ENCODE assay signal across 9 cellular contexts in the genomic region with DNA sequence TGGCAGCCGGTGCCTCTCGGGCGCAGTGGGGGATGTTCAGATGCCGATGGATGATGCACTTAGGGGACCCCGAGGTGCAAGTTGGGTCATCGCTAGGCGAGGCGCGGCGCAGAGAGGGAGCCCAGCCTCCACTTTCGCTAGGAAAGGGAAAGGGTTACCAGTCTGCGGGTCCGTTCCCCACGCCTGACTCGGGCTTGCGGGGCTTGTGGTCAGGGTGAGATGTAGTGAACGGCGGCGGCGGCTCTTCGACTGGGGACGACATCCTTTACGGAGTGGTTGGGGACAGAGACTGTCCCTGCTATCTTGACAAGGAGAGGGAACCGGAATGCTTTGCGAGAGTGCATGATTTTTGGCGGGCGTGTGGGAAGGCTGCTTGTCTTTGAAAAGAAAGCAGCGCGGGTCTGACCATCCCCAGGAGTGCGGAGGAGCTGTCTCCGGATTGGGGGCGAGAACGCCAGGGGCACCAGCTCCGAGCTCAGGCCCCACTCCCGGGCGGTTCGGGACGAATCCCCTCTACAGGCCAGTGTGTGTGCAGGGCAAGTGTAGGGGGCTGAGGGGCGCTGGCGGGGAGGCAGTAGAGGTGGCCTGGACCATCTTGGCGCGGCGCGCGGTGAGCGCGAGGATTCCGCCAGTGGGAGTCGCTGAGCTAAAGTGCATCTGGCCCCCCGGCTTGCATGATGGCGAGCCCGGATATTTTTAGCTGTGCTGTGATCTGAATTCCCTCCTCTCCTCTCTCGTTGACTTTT. TPM values are rescaled to one million over a fixed set of nuclear protein-coding genes. Genes with fewer than 3 reads are reported as not detected.
DNase-seq lines count a peak whose midpoint lies in the region; ATAC-seq and TF ChIP-seq lines count a peak whose summit lies in the region.
"Had no signal": no experiment of that assay in that cellular context is flagged by ENCODE, and none has a peak within 500 bp of the region (broad histone marks: within the 10 kb centered on the region; RNA-seq: fewer than 3 reads in every experiment).

No MANE protein-coding gene starts in this region.

- ATAC-seq in GM21390 (IDR thresholded peaks at IDR 0.05; ENCODE audit: unreplicated experiment) (no peak), GM21526 (IDR thresholded peaks at IDR 0.05; ENCODE audit: low FRiP score, unreplicated experiment) (no peak)
- ATAC-seq: GM12878 had no signal

- WGBS in esophagus muscularis mucosa = 5% methylated on average over 33 of the region's 53 CpGs

- no peaks in the 10 kb centered on the region for H4K20me1 ChIP-seq in neural progenitor cell (ENCODE audit: low read depth)

- peaks cover 55% of the 10 kb centered on the region for H3F3A ChIP-seq in neural progenitor cell (ENCODE audit: low read depth)

- H3K27me3 Mint-ChIP-seq in neural progenitor cell (ENCODE audit: insufficient read depth, low read depth) (peaks cover 22% of the 10 kb centered on the region), immature natural killer cell (ENCODE audit: low read depth in 3 of 3) (peaks cover 12 to 18% (median 18%) of the 10 kb centered on the region in 3 donors)

- H3K27ac Mint-ChIP-seq in neural progenitor cell (peak overlapping the region; percentile 97), immature natural killer cell (no peak overlapping the region)

- intact Hi-C loops in esophagus muscularis mucosa (cut with DNase I) = no loop called here

- DNase-seq in Ammon's horn (ENCODE audit: low spot score) (peak; percentile 65), NCI-H2196 (lab: John Stamatoyannopoulos, UW; ENCODE audit: unreplicated experiment) (peak; percentile 41), esophagus muscularis mucosa (ENCODE audit: extremely low spot score) (no peak), neural progenitor cell (ENCODE audit: low spot score) (peak; percentile 77), immature natural killer cell (no peak), GF-D8 (lab: John Stamatoyannopoulos, UW) (no peak)

- peaks cover 16 to 42% (median 37%) of the 10 kb centered on the region in 4 donors for H3K4me1 ChIP-seq in esophagus muscularis mucosa
- H3K4me1 ChIP-seq in neural progenitor cell = peaks cover 33% of the 10 kb centered on the region

- H3K4me3 Mint-ChIP-seq in neural progenitor cell (peak overlapping the region; percentile 98), immature natural killer cell (peak overlapping the region in 1 of 5 donors; percentile 50)

- H3K4me2 ChIP-seq in neural progenitor cell = peak overlapping the region; percentile 93

- H3K79me2 ChIP-seq in neural progenitor cell (ENCODE audit: low read depth) = peaks cover 22% of the 10 kb centered on the region

- H3K4me1 Mint-ChIP-seq in neural progenitor cell = peaks cover 52% of the 10 kb centered on the region
- no peaks in the 10 kb centered on the region for H3K4me1 Mint-ChIP-seq in immature natural killer cell

- no peaks in the 10 kb centered on the region for H3K36me3 Mint-ChIP-seq in neural progenitor cell
- peaks cover 0 to 4% (median 0%) of the 10 kb centered on the region in 3 donors for H3K36me3 Mint-ChIP-seq in immature natural killer cell

- H3K36me3 ChIP-seq in esophagus muscularis mucosa = no peaks in the 10 kb centered on the region
- no peaks in the 10 kb centered on the region for H3K36me3 ChIP-seq in neural progenitor cell

- H3K27ac ChIP-seq in esophagus muscularis mucosa (replicated peaks in 1 of 4) (peak overlapping the region; percentile 64 to 83 (median 76)), neural progenitor cell (no peak overlapping the region)

- TF ChIP-seq EP300 in esophagus muscularis mucosa (IDR thresholded peaks at IDR 0.05) = no peak

- peak overlapping the region; percentile 75 for H2AFZ ChIP-seq in neural progenitor cell (replicated peaks)

- peak overlapping the region; percentile 56 to 70 (median 60) for H3K4me3 ChIP-seq in esophagus muscularis mucosa
- peak overlapping the region; percentile 63 for H3K4me3 ChIP-seq in neural progenitor cell
- H3K4me3 ChIP-seq: GM12878 had no signal

- H3K27me3 ChIP-seq in esophagus muscularis mucosa (peaks cover 0 to 95% (median 3%) of the 10 kb centered on the region in 4 donors), neural progenitor cell (peaks cover 30% of the 10 kb centered on the region)

- no peak overlapping the region for H3K9ac ChIP-seq in neural progenitor cell

- peaks cover 1% of the 10 kb centered on the region for H3K9me3 Mint-ChIP-seq in neural progenitor cell
- H3K9me3 Mint-ChIP-seq in immature natural killer cell = peaks cover 5 to 32% (median 14%) of the 10 kb centered on the region in 6 donors

- no peak for TF ChIP-seq POLR2A in esophagus muscularis mucosa (IDR thresholded peaks at IDR 0.05; ENCODE audit: low read depth)

- H3K9me3 ChIP-seq in esophagus muscularis mucosa = no peaks in the 10 kb centered on the region
- peaks cover 5% of the 10 kb centered on the region for H3K9me3 ChIP-seq in neural progenitor cell (ENCODE audit: low read depth)

- TF ChIP-seq CTCF in esophagus muscularis mucosa (IDR thresholded peaks at IDR 0.05) = peak in 2 of 3 experiments; percentile 16 to 18
- TF ChIP-seq CTCF in neural progenitor cell (IDR thresholded peaks at IDR 0.05) = no peak

RNA-seq across cellular contexts. Expression of gene FAT3, which starts 1.1 kb away (rescaled TPM):
- total RNA-seq in esophagus muscularis mucosa (10 to 100 TPM in 3 of 4 donors, 1 to 10 TPM in 1; 6.5 to 18.8 (median 15.4) TPM), neural progenitor cell (ENCODE audit: low replicate concordance) (20.9 and 22.0 TPM in 2 replicates)
- polyA plus RNA-seq in immature natural killer cell = not detected
- total RNA-seq: GM12878 had no signal

Comparison
In these comparisons a context has a peak if more than half of its experiments do, and no peak if none do; other contexts are left out.
1. DNase-seq: peak in Ammon's horn (single experiment), NCI-H2196 (single experiment) and neural progenitor cell (single experiment); none in esophagus muscularis mucosa (single experiment), immature natural killer cell (0 of 3) and GF-D8 (single experiment).